Comparison of ENCODE assay signal across 8 cellular contexts in genomic region chr4:39636786-39637185, GRCh38. TPM values are rescaled to one million over a fixed set of nuclear protein-coding genes. Genes with fewer than 3 reads are reported as not detected.
A peak's percentile ranks its signal among the peaks of the same experiment; 100 is the strongest.
DNase-seq lines count a peak whose midpoint lies in the region; ATAC-seq and TF ChIP-seq lines count a peak whose summit lies in the region.

No MANE protein-coding gene starts in this region.

- H3K4me1 ChIP-seq in GM23248 (ENCODE audit: insufficient read depth), result peaks cover 26% of the 10 kb centered on the region

- H3K79me2 ChIP-seq in GM23248 (ENCODE audit: insufficient read depth), result peaks cover 69% of the 10 kb centered on the region

- no peaks in the 10 kb centered on the region for H3K9me2 ChIP-seq in GM23248 (ENCODE audit: insufficient read depth)

- peak overlapping the region; percentile 78 for H2AFZ ChIP-seq in GM23248

- H4K20me1 ChIP-seq in GM23248 (ENCODE audit: insufficient read depth), result no peaks in the 10 kb centered on the region

- no peak for TF ChIP-seq CTCF in retinal pigment epithelial cell (conservative IDR thresholded peaks at IDR 0.05; ENCODE audit: low read depth, low read length)

- H3K36me3 ChIP-seq in GM23248 (ENCODE audit: low read depth) (0 out of 2 replicates have a peak, but pooled peaks cover 5% of the 10 kb centered on the region), SK-N-MC (ENCODE audit: insufficient read depth, low read length) (no peaks in the 10 kb centered on the region)

- 1% methylated on average over 5 of the region's 5 CpGs for WGBS in GM23248 (ENCODE audit: low coverage in 1 of 2, low lambda C conversion rate in 2 of 2, missing lambda C conversion rate in 2 of 2), 2 experiments

- H3K9ac ChIP-seq in GM23248, result peak overlapping the region; percentile 98
- peak overlapping the region; percentile 91 for H3K9ac ChIP-seq in SK-N-MC (ENCODE audit: insufficient read length)

- H3K4me3 ChIP-seq in GM23248 (peak overlapping the region; percentile 97), SK-N-MC (peak overlapping the region; percentile 91), retinal pigment epithelial cell (ENCODE audit: low read length) (peak overlapping the region; percentile 95)

- no peak for ATAC-seq in HG02798 (IDR thresholded peaks at IDR 0.05; ENCODE audit: poor library complexity, unreplicated experiment)

- H3K27ac ChIP-seq in GM23248, result peak overlapping the region; percentile 99
- H3K27ac ChIP-seq in SK-N-MC, result peak overlapping the region; percentile 77

- H3K9me3 ChIP-seq in GM23248 (ENCODE audit: low read depth) (no peaks in the 10 kb centered on the region), SK-N-MC (ENCODE audit: low read depth, low read length) (no peaks in the 10 kb centered on the region)

- DNase-seq in GM23248 (peak; percentile 53), SK-N-MC (ENCODE audit: low read depth, low spot score) (no peak), fibroblast of peridontal ligament (ENCODE audit: extremely low read depth) (peak; percentile 66), retinal pigment epithelial cell (ENCODE audit: low read depth) (no peak), NCI-H1694 (lab: John Stamatoyannopoulos, UW) (no peak), DMS153 treated with DMSO at 0.1 percent for 48 hours (lab: John Stamatoyannopoulos, UW; ENCODE audit: unreplicated experiment) (no peak), superior temporal gyrus (ENCODE audit: extremely low spot score) (no peak)

- peak overlapping the region; percentile 100 for H3K4me2 ChIP-seq in GM23248 (ENCODE audit: unreplicated experiment)

- peaks cover 27% of the 10 kb centered on the region for H3F3A ChIP-seq in GM23248 (ENCODE audit: insufficient read depth)

- H3K27me3 ChIP-seq in GM23248 (replicated peaks; ENCODE audit: insufficient read depth), result no peaks in the 10 kb centered on the region

- in situ Hi-C loops in GM23248 (cut with MboI), result loop anchor here (10.0 kb wide), 1 partner anchor 162 kb away; no protein-coding TSS in a partner anchor

RNA-seq across cellular contexts. Expression of gene SMIM14, which starts 1.9 kb away (rescaled TPM):
- total RNA-seq in GM23248 (2014; rRNA removed; shearing (Covaris generic)), result 54.5 and 67.5 TPM in 2 replicates
- polyA plus RNA-seq in GM23248 (2016; fragmentation: Nextera tagmentation; extraction: Ambion mirVana), result 147 and 157 TPM in 2 replicates

Comparison
In these comparisons a context has a peak if more than half of its experiments do, and no peak if none do; other contexts are left out.
1. DNase-seq: peak in GM23248 (single experiment) and fibroblast of peridontal ligament (single experiment); none in SK-N-MC (single experiment), retinal pigment epithelial cell (single experiment), NCI-H1694 (single experiment), DMS153 treated with DMSO at 0.1 percent for 48 hours (single experiment) and superior temporal gyrus (single experiment).
2. Peak in every context shown above with its lines, with median percentiles within 50 percentile points of each other: H3K4me3 ChIP-seq.